In genomic region chr16:2008631-2009301, GRCh38 we compare ENCODE assay signal across 6 cellular contexts. TPM values are rescaled to one million over a fixed set of nuclear protein-coding genes. Genes with fewer than 3 reads are reported as not detected.
A peak's percentile ranks its signal among the peaks of the same experiment; 100 is the strongest.
DNase-seq lines count a peak whose midpoint lies in the region; ATAC-seq lines count a peak whose summit lies in the region.

No MANE protein-coding gene starts in this region.

- no peak overlapping the region for H2BK15ac ChIP-seq in mesenchymal stem cell (ENCODE audit: low read depth, poor library complexity, severe bottlenecking)

- no peaks in the 10 kb centered on the region for H3K9me3 ChIP-seq in mesenchymal stem cell (ENCODE audit: control insufficient read depth, low read length)

- no peak overlapping the region for H2AK5ac ChIP-seq in mesenchymal stem cell (ENCODE audit: low read length, severe bottlenecking)

- H2BK120ac ChIP-seq in mesenchymal stem cell (ENCODE audit: low read depth, low read length): no peak overlapping the region

- H3K27me3 ChIP-seq in mesenchymal stem cell (ENCODE audit: control insufficient read depth in 1 of 2, insufficient read depth in 1 of 2, low read length in 2 of 2): no peaks in the 10 kb centered on the region

- no peak for ATAC-seq in HG03457 (IDR thresholded peaks at IDR 0.05; ENCODE audit: unreplicated experiment)

- H3K9ac ChIP-seq in mesenchymal stem cell (ENCODE audit: low read length): peak overlapping the region; percentile 93

- no peak overlapping the region for H4K8ac ChIP-seq in mesenchymal stem cell (ENCODE audit: low read length)

- peaks cover 0 to 36% of the 10 kb centered on the region in 2 experiments for H3K36me3 ChIP-seq in mesenchymal stem cell (ENCODE audit: control insufficient read depth in 1 of 2, insufficient read depth in 2 of 2, low read depth in 1 of 2, low read length in 2 of 2)

- peak overlapping the region; percentile 38 to 77 for H3K4ac ChIP-seq in mesenchymal stem cell (ENCODE audit: low read depth in 1 of 2, low read length in 2 of 2)

- peak overlapping the region in 1 of 2 experiments; percentile 30 for H3K23ac ChIP-seq in mesenchymal stem cell (ENCODE audit: low read length in 2 of 2)

- peak overlapping the region; percentile 53 for H3K4me2 ChIP-seq in mesenchymal stem cell (ENCODE audit: low read length, poor library complexity, severe bottlenecking)

- H3K18ac ChIP-seq in mesenchymal stem cell (ENCODE audit: low read depth in 1 of 2, low read length in 2 of 2): peak overlapping the region; percentile 76 to 92

- peak overlapping the region; percentile 20 for H3K27ac ChIP-seq in mesenchymal stem cell (ENCODE audit: low read length, poor library complexity, severe bottlenecking)

- H3K14ac ChIP-seq in mesenchymal stem cell (ENCODE audit: low read length in 2 of 2): no peak overlapping the region

- peak; percentile 42 for DNase-seq in activated T-cell treated with anti-CD3 and anti-CD28 coated beads for 48 hours (ENCODE audit: low read depth)
- no peak for DNase-seq in activated T-cell treated with anti-CD3 and anti-CD28 coated beads for 4 hours
- peak; percentile 75 for DNase-seq in activated effector memory CD4-positive, alpha-beta T cell treated with anti-CD3 and anti-CD28 coated beads, Interleukin-2, amount 50 U/mL, for 16 hours
- peak; percentile 67 for DNase-seq in mesenchymal stem cell
- DNase-seq in NCI-H187 treated with DMSO at 0.1 percent for 48 hours (lab: John Stamatoyannopoulos, UW): no peak

- peak overlapping the region; percentile 88 to 91 for H3K4me3 ChIP-seq in mesenchymal stem cell (ENCODE audit: insufficient read depth in 1 of 2, low read depth in 1 of 2, low read length in 2 of 2)

- WGBS in mesenchymal stem cell: 7% methylated on average over 29 of the region's 29 CpGs

- H2AFZ ChIP-seq in mesenchymal stem cell (ENCODE audit: low read depth, low read length): no peak overlapping the region

- peaks cover 9% of the 10 kb centered on the region for H3K79me1 ChIP-seq in mesenchymal stem cell (replicated peaks; ENCODE audit: low read length, poor library complexity, severe bottlenecking)

- H4K91ac ChIP-seq in mesenchymal stem cell (ENCODE audit: low read length): peak overlapping the region; percentile 87

- H3K4me1 ChIP-seq in mesenchymal stem cell (ENCODE audit: control insufficient read depth, insufficient read depth, low read depth, low read length): peaks cover 53% of the 10 kb centered on the region

- peak overlapping the region in 1 of 2 experiments; percentile 6 for H2BK12ac ChIP-seq in mesenchymal stem cell (ENCODE audit: low read length in 2 of 2)

- no peak overlapping the region for H2BK5ac ChIP-seq in mesenchymal stem cell (ENCODE audit: low read depth, low read length, poor library complexity, severe bottlenecking)

RNA-seq across cellular contexts. Expression of gene ZNF598, which starts 0.9 kb away (rescaled TPM):
- 23.8 TPM for polyA plus RNA-seq in mesenchymal stem cell (2013, experiment 1 of 2)
- 21.1 TPM for polyA plus RNA-seq in mesenchymal stem cell (2013, experiment 2 of 2)

RNA-seq across cellular contexts. Expression of gene NPW, which starts 10.8 kb away (rescaled TPM):
- 0.59 TPM for polyA plus RNA-seq in mesenchymal stem cell (2013, experiment 1 of 2)
- polyA plus RNA-seq in mesenchymal stem cell (2013, experiment 2 of 2): 0.71 TPM

RNA-seq across cellular contexts. Expression of gene NHERF2, which starts 17.9 kb away (rescaled TPM):
- polyA plus RNA-seq in mesenchymal stem cell (2013, experiment 1 of 2): 64.6 TPM
- polyA plus RNA-seq in mesenchymal stem cell (2013, experiment 2 of 2): 62.5 TPM

RNA-seq across cellular contexts. Expression of gene SYNGR3, which starts 19.0 kb away (rescaled TPM):
- polyA plus RNA-seq in mesenchymal stem cell (2013, experiment 1 of 2): 0.48 TPM
- 0.55 TPM for polyA plus RNA-seq in mesenchymal stem cell (2013, experiment 2 of 2)

RNA-seq across cellular contexts. Expression of gene GFER, which starts 24.8 kb away (rescaled TPM):
- polyA plus RNA-seq in mesenchymal stem cell (2013, experiment 1 of 2): 33.5 TPM
- 32.2 TPM for polyA plus RNA-seq in mesenchymal stem cell (2013, experiment 2 of 2)

Comparison
In these comparisons a context has a peak if more than half of its experiments do, and no peak if none do; other contexts are left out.
1. DNase-seq: peak in activated T-cell treated with anti-CD3 and anti-CD28 coated beads for 48 hours (single experiment), activated effector memory CD4-positive, alpha-beta T cell treated with anti-CD3 and anti-CD28 coated beads, Interleukin-2, amount 50 U/mL, for 16 hours (single experiment) and mesenchymal stem cell (single experiment); none in activated T-cell treated with anti-CD3 and anti-CD28 coated beads for 4 hours (single experiment) and NCI-H187 treated with DMSO at 0.1 percent for 48 hours (single experiment).